8 cellular contexts compared by ENCODE assay signal in the genomic region with DNA sequence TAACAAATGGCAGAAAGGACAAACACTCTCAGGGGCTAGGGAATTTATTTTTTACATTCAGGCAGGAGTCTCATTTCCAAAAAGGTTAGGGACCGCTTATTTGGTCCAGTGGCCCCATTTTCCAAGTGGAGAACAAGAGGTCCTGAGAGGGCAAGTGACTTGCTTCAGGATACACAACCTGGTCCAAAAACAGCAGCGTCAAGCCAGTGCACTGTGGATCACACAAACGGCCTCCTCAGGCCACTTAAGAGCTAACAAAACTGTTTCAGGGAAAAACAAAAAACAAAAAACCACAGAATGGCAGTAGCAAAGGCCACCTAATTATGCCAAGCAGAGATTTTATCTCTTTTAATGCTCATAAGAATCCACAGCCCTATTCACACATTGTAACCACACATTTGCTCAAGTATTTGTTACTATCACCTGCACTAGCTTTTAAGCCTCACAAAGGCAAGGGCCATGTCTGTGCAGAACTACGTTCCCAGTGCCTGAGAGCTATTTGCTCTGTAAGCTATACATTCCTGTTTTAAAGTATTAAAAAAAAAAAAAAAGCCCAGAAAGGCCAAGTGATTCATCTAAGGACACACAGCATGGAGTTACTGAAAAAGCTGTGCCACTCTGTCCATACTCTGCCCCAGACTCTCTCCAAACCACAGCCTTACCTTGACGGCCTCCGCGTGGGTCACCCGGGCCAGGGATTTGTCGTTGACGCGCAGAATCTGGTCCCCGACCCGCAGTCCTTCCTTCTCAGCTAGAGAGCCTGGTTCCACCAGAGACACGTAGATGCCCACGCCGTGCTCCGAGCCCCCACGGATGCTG. TPM values are rescaled to one million over a fixed set of nuclear protein-coding genes. Genes with fewer than 3 reads are reported as not detected.
DNase-seq lines count a peak whose midpoint lies in the region; ATAC-seq and TF ChIP-seq lines count a peak whose summit lies in the region.

No MANE protein-coding gene starts in this region.

- no peak overlapping the region for H3K27ac ChIP-seq in CD4-positive, alpha-beta T cell (ENCODE audit: low read depth, low read length)
- H3K27ac ChIP-seq in MM.1S (ENCODE audit: low read length): peak overlapping the region; percentile 81
- peak overlapping the region; percentile 6 for H3K27ac ChIP-seq in colonic mucosa
- H3K27ac ChIP-seq in neutrophil: no peak overlapping the region

- no peak overlapping the region for H2AFZ ChIP-seq in MM.1S (ENCODE audit: low read length)

- peaks cover 13% of the 10 kb centered on the region for H3K27me3 Mint-ChIP-seq in CD4-positive, alpha-beta T cell

- H3K36me3 ChIP-seq in MM.1S (replicated peaks; ENCODE audit: insufficient read depth, low read length) (no peaks in the 10 kb centered on the region), colonic mucosa (no peaks in the 10 kb centered on the region), neutrophil (no peaks in the 10 kb centered on the region)

- TF ChIP-seq CTCF in CD4-positive, alpha-beta T cell (IDR thresholded peaks at IDR 0.05): no peak
- no peak for TF ChIP-seq CTCF in MM.1S (IDR thresholded peaks at IDR 0.05; ENCODE audit: low read length)
- no peak for TF ChIP-seq CTCF in colonic mucosa (IDR thresholded peaks at IDR 0.05)
- no peak for TF ChIP-seq CTCF in neutrophil (IDR thresholded peaks at IDR 0.05)

- H3K9ac ChIP-seq in MM.1S (ENCODE audit: low read length): peak overlapping the region; percentile 97
- H3K9ac ChIP-seq in colonic mucosa (ENCODE audit: low read depth in 2 of 2, low read length in 2 of 2): no peak overlapping the region

- H3K4me1 ChIP-seq in MM.1S (ENCODE audit: low read length): peaks cover 16% of the 10 kb centered on the region
- peaks cover 3% of the 10 kb centered on the region for H3K4me1 ChIP-seq in colonic mucosa
- peaks cover 8 to 21% of the 10 kb centered on the region in 2 experiments for H3K4me1 ChIP-seq in neutrophil (ENCODE audit: control insufficient read depth in 1 of 2, insufficient read depth in 1 of 2, low read depth in 1 of 2, low read length in 1 of 2)

- H4K20me1 ChIP-seq in MM.1S (ENCODE audit: insufficient read depth, low read length): no peaks in the 10 kb centered on the region

- peak overlapping the region; percentile 77 for H3K4me3 Mint-ChIP-seq in CD4-positive, alpha-beta T cell

- ATAC-seq in CD4-positive, alpha-beta T cell (ENCODE audit: poor library complexity): no peak
- ATAC-seq in HG02840 (IDR thresholded peaks at IDR 0.05; ENCODE audit: low FRiP score, unreplicated experiment): no peak
- no peak for ATAC-seq in GM19023 (IDR thresholded peaks at IDR 0.05; ENCODE audit: unreplicated experiment)
- ATAC-seq in HG03135 (IDR thresholded peaks at IDR 0.05; ENCODE audit: unreplicated experiment): no peak

- H3K4me3 ChIP-seq in MM.1S (ENCODE audit: low read length) (peak overlapping the region; percentile 80), colonic mucosa (peak overlapping the region; percentile 61), neutrophil (ENCODE audit: low read depth in 1 of 2, low read length in 1 of 2) (peak overlapping the region; percentile 58 to 67)

- CTCF ChIA-PET in CD4-positive, alpha-beta T cell (lab: Charles Lee): interaction anchor here (1.5 to 1.7 kb wide), 2 partner anchors 98 to 118 kb away, joined by 3 to 6 read pairs; no protein-coding TSS in a partner anchor

- no peaks in the 10 kb centered on the region for H3K9me3 Mint-ChIP-seq in CD4-positive, alpha-beta T cell

- no peaks in the 10 kb centered on the region for H3K27me3 ChIP-seq in CD4-positive, alpha-beta T cell (ENCODE audit: control insufficient read depth, insufficient read depth, low read length)
- H3K27me3 ChIP-seq in MM.1S (replicated peaks; ENCODE audit: insufficient read depth, low read length) (no peaks in the 10 kb centered on the region), colonic mucosa (no peaks in the 10 kb centered on the region), neutrophil (peaks cover 100% of the 10 kb centered on the region)

- no peaks in the 10 kb centered on the region for H3K9me3 ChIP-seq in CD4-positive, alpha-beta T cell (ENCODE audit: control insufficient read depth, low read length)
- H3K9me3 ChIP-seq in MM.1S (replicated peaks; ENCODE audit: insufficient read depth, low read length) (no peaks in the 10 kb centered on the region), colonic mucosa (no peaks in the 10 kb centered on the region), neutrophil (no peaks in the 10 kb centered on the region)

- no peaks in the 10 kb centered on the region for H3K9me2 ChIP-seq in MM.1S (replicated peaks; ENCODE audit: insufficient read depth, low read length)

- no peaks in the 10 kb centered on the region for H3K36me3 Mint-ChIP-seq in CD4-positive, alpha-beta T cell (ENCODE audit: low read depth)

- peaks cover 64% of the 10 kb centered on the region for H3K79me2 ChIP-seq in MM.1S (ENCODE audit: low read length)

- intact Hi-C loops in CD4-positive, alpha-beta T cell (cut with DNase I, micrococcal nuclease): loop anchor here (2.0 to 10.0 kb wide), 2 partner anchors 165 to 401 kb away; no protein-coding TSS in a partner anchor
- intact Hi-C loops in colonic mucosa (cut with DNase I): no loop called here

- no peak for DNase-seq in CD4-positive, alpha-beta T cell
- DNase-seq in MM.1S (peak; percentile 40), colonic mucosa (no peak), KG1 (lab: John Stamatoyannopoulos, UW) (no peak)

- POLR2A ChIA-PET in CD4-positive, alpha-beta T cell (lab: Charles Lee): interaction anchor here (1.0 to 2.1 kb wide), 6 partner anchors 17 to 150 kb away, joined by 3 to 9 read pairs (median 4); a partner anchor contains a TSS

- H3K27ac Mint-ChIP-seq in CD4-positive, alpha-beta T cell: peak overlapping the region; percentile 76

- peak overlapping the region; percentile 81 for H3K4me2 ChIP-seq in MM.1S (ENCODE audit: low read depth, low read length)

- H3K4me1 Mint-ChIP-seq in CD4-positive, alpha-beta T cell (ENCODE audit: low read depth): peaks cover 37% of the 10 kb centered on the region

- H3F3A ChIP-seq in MM.1S (ENCODE audit: insufficient read depth, low read length): peaks cover 30% of the 10 kb centered on the region

RNA-seq across cellular contexts. Expression of a gene that starts 1.5 kb away (rescaled TPM):
- 10 to 100 TPM; 19.9 to 20.5 TPM for total RNA-seq in CD4-positive, alpha-beta T cell
- total RNA-seq in colonic mucosa: 1 to 10 TPM; 3.3 to 3.6 TPM

Comparison
In these comparisons a context has a peak if more than half of its experiments do, and no peak if none do; other contexts are left out.
1. H3K27ac ChIP-seq: peak in MM.1S (single experiment) and colonic mucosa (single experiment); none in CD4-positive, alpha-beta T cell (single experiment) and neutrophil (single experiment).
2. RNA of a gene that starts 1.5 kb away (total RNA-seq): 19.9 to 20.5 TPM in CD4-positive, alpha-beta T cell; 3.3 to 3.6 TPM in colonic mucosa; every median in the first group is over 4 times any median in the second.
3. Peak in every context shown above with its lines, with median percentiles within 50 percentile points of each other: H3K4me3 ChIP-seq.